ENCODE assay signal across 23 cellular contexts in the genomic region with DNA sequence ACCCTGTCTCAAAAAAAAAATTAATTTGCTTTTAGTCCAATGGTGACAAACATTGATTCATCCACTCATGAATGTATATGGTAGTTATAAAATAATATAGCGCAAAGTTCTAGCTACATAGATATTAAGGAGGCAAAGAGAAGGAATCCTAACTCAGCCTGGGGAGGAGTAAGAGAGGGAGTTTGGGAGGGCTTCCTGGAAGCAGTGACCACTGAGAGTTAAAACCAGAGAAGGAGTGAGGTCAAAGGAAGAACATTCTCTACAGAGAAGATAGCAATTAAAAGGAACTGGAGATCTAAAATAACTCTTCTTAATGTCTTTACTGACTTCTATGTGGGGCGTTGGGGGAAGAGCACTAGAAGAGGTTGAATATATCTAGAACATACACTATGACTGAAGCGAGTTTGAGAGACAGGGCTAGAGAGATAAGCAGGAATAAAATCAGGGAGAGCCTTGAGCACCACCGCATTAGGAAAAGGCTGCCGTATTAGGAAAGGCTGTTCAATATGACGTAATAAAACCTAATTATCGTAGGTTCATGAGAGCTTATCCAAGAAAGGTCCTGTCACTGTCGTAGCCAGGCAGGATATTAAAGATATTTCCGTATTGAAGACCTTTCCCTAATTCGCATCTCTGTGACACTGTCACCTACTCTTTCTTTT.
DNase-seq lines count a peak whose midpoint lies in the region; ATAC-seq and TF ChIP-seq lines count a peak whose summit lies in the region.
"Had no signal": no experiment of that assay in that cellular context is flagged by ENCODE, and none has a peak within 500 bp of the region (broad histone marks: within the 10 kb centered on the region; RNA-seq: fewer than 3 reads in every experiment).

No MANE protein-coding gene starts in this region.

- H3K9ac ChIP-seq in H9 (ENCODE audit: extremely low read depth, insufficient read length, low read length) (no peak overlapping the region), rectal smooth muscle tissue (ENCODE audit: low read length) (no peak overlapping the region), mesendoderm (ENCODE audit: low read length) (no peak overlapping the region)
- H3K9ac ChIP-seq: parathyroid adenoma had no signal

- H4K91ac ChIP-seq in H9 (ENCODE audit: insufficient read length, low read depth, low read length) = no peak overlapping the region

- no peaks in the 10 kb centered on the region for H3K27me3 ChIP-seq in BE2C
- H3K27me3 ChIP-seq in H9 (ENCODE audit: insufficient read depth, low read length) = no peaks in the 10 kb centered on the region
- H3K27me3 ChIP-seq in heart right ventricle = no peaks in the 10 kb centered on the region
- H3K27me3 ChIP-seq in rectal smooth muscle tissue (ENCODE audit: control insufficient read depth, insufficient read depth, low read length) = no peaks in the 10 kb centered on the region
- H3K27me3 ChIP-seq in mesendoderm (ENCODE audit: insufficient read depth, low read length, poor library complexity) = no peaks in the 10 kb centered on the region
- no peaks in the 10 kb centered on the region for H3K27me3 ChIP-seq in Caco-2 (replicated peaks; ENCODE audit: control insufficient read depth, insufficient read depth, low read length)
- H3K27me3 ChIP-seq: adrenal gland, breast epithelium, colonic mucosa had no signal

- H3K36me3 Mint-ChIP-seq in H9 (ENCODE audit: insufficient read depth in 1 of 3, low read depth in 3 of 3) = no peaks in the 10 kb centered on the region
- no peaks in the 10 kb centered on the region for H3K36me3 Mint-ChIP-seq in activated CD4-positive, alpha-beta T cell treated with anti-CD3 and anti-CD28 coated beads for 36 hours (ENCODE audit: low read depth)
- no peaks in the 10 kb centered on the region for H3K36me3 Mint-ChIP-seq in Caco-2 (ENCODE audit: insufficient read depth, unreplicated experiment)
- H3K36me3 Mint-ChIP-seq: stimulated activated memory B cell treated with anti-CD40 and anti-IgM and Interleukin-4, amounts not matched to agents 10 μg/mL and 1 μg/mL and 100 μg/mL, for 72 hours; T-cell had no signal

- H2BK12ac ChIP-seq in H9 (ENCODE audit: insufficient read length, low read depth, low read length) = no peak overlapping the region

- no peak overlapping the region for H3K4ac ChIP-seq in H9 (ENCODE audit: low read depth, low read length)
- H3K4ac ChIP-seq in mesendoderm (ENCODE audit: low read depth, low read length) = no peak overlapping the region

- H3K4me3 Mint-ChIP-seq in H9 (no peak overlapping the region), Caco-2 (ENCODE audit: unreplicated experiment) (no peak overlapping the region)
- H3K4me3 Mint-ChIP-seq in activated CD4-positive, alpha-beta T cell treated with anti-CD3 and anti-CD28 coated beads for 36 hours = no peak overlapping the region
- H3K4me3 Mint-ChIP-seq: activated naive CD4-positive, alpha-beta T cell treated with anti-CD3 and anti-CD28 coated beads for 36 hours; B cell; stimulated activated memory B cell treated with anti-CD40 and anti-IgM and Interleukin-4, amounts not matched to agents 10 μg/mL and 1 μg/mL and 100 μg/mL, for 72 hours; T-cell had no signal

- CTCF ChIA-PET in activated CD4-positive, alpha-beta T cell treated with anti-CD3 and anti-CD28 coated beads for 36 hours (lab: Charles Lee) = interaction anchor here (0.7 kb wide), 1 partner anchor 11 kb away, joined by 3 read pairs; no protein-coding TSS in a partner anchor
- CTCF ChIA-PET in Caco-2 (lab: Charles Lee) = no interaction called here

- H2AFZ ChIP-seq in H9 (ENCODE audit: low read length) = no peak overlapping the region
- H2AFZ ChIP-seq: parathyroid adenoma had no signal

- H3K36me3 ChIP-seq in BE2C (no peaks in the 10 kb centered on the region), heart right ventricle (no peaks in the 10 kb centered on the region), rectal smooth muscle tissue (ENCODE audit: control insufficient read depth, insufficient read depth, low read length) (no peaks in the 10 kb centered on the region), mesendoderm (ENCODE audit: control insufficient read depth, insufficient read depth, low read length) (no peaks in the 10 kb centered on the region), Caco-2 (ENCODE audit: control insufficient read depth, insufficient read depth, low read length) (no peaks in the 10 kb centered on the region)
- H3K36me3 ChIP-seq: adrenal gland, breast epithelium, colonic mucosa had no signal

- peaks cover 25 to 36% of the 10 kb centered on the region in 2 experiments for H3K4me1 Mint-ChIP-seq in H9
- H3K4me1 Mint-ChIP-seq in activated CD4-positive, alpha-beta T cell treated with anti-CD3 and anti-CD28 coated beads for 36 hours = no peaks in the 10 kb centered on the region
- peaks cover 7% of the 10 kb centered on the region for H3K4me1 Mint-ChIP-seq in Caco-2 (ENCODE audit: low read depth, unreplicated experiment)
- H3K4me1 Mint-ChIP-seq: B cell; stimulated activated memory B cell treated with anti-CD40 and anti-IgM and Interleukin-4, amounts not matched to agents 10 μg/mL and 1 μg/mL and 100 μg/mL, for 72 hours; T-cell had no signal

- H3K4me3 ChIP-seq in BE2C (ENCODE audit: low read depth, low read length) = peak overlapping the region; percentile 30
- peak overlapping the region in 3 of 10 donors; percentile 0 to 11 (median 2) for H3K4me3 ChIP-seq in heart right ventricle
- H3K4me3 ChIP-seq in rectal smooth muscle tissue (ENCODE audit: low read length) = no peak overlapping the region
- no peak overlapping the region for H3K4me3 ChIP-seq in mesendoderm (ENCODE audit: low read length)
- no peak overlapping the region for H3K4me3 ChIP-seq in Caco-2 (ENCODE audit: low read depth, low read length)
- H3K4me3 ChIP-seq: adrenal gland, breast epithelium, colonic mucosa had no signal

- H3K9me3 ChIP-seq in BE2C = no peaks in the 10 kb centered on the region
- no peaks in the 10 kb centered on the region for H3K9me3 ChIP-seq in H9 (ENCODE audit: control insufficient read depth, low read depth, low read length)
- no peaks in the 10 kb centered on the region for H3K9me3 ChIP-seq in heart right ventricle
- no peaks in the 10 kb centered on the region for H3K9me3 ChIP-seq in Caco-2
- H3K9me3 ChIP-seq: adrenal gland, breast epithelium, colonic mucosa had no signal

- intact Hi-C loops in heart right ventricle (cut with DNase I) (loop anchor here in 2 of 10 donors (2.0 to 10.0 kb wide), 2 partner anchors 78 to 82 kb away; a partner anchor contains a TSS), Caco-2 (cut with micrococcal nuclease; ENCODE audit: unreplicated experiment) (no loop called here)
- intact Hi-C loops in activated CD4-positive, alpha-beta T cell treated with anti-CD3 and anti-CD28 coated beads for 36 hours (cut with DNase I, micrococcal nuclease) = no loop called here

- H2AK5ac ChIP-seq in H9 (ENCODE audit: insufficient read length, low read length) (no peak overlapping the region), mesendoderm (ENCODE audit: low read length) (no peak overlapping the region)

- no TSS peak for BruUV-seq in Caco-2 (replicated peaks; lab: Mats Ljungman, UMichigan)

- WGBS in H9 (ENCODE audit: extremely low coverage, insufficient read length, low lambda C conversion rate) = no CpG with 5 or more reads among the region's 10 CpGs
- 53% methylated on average over 10 of the region's 10 CpGs for WGBS in heart right ventricle, 2 donors
- no CpG with 5 or more reads among the region's 10 CpGs for WGBS in mesendoderm (ENCODE audit: extremely low coverage, insufficient coverage, low lambda C conversion rate)

- no peaks in the 10 kb centered on the region for H3K23me2 ChIP-seq in H9 (ENCODE audit: insufficient read length, low read depth, low read length, poor library complexity, severe bottlenecking)

- POLR2A ChIA-PET in activated CD4-positive, alpha-beta T cell treated with anti-CD3 and anti-CD28 coated beads for 36 hours (lab: Charles Lee) = no interaction called here
- POLR2A ChIA-PET in Caco-2 (lab: Charles Lee) = no interaction called here

- H3K79me1 ChIP-seq in H9 (ENCODE audit: insufficient read depth, low read depth, low read length, poor library complexity, severe bottlenecking) = no peaks in the 10 kb centered on the region
- H3K79me1 ChIP-seq in mesendoderm (ENCODE audit: low read length) = no peaks in the 10 kb centered on the region

- peak overlapping the region in 1 of 3 experiments; percentile 9; a peak in 1 of 7 replicates for H3K27ac Mint-ChIP-seq in H9
- no peak overlapping the region for H3K27ac Mint-ChIP-seq in activated CD4-positive, alpha-beta T cell treated with anti-CD3 and anti-CD28 coated beads for 36 hours
- H3K27ac Mint-ChIP-seq in Caco-2 (ENCODE audit: unreplicated experiment) = no peak overlapping the region
- H3K27ac Mint-ChIP-seq: activated naive CD4-positive, alpha-beta T cell treated with anti-CD3 and anti-CD28 coated beads for 36 hours; B cell; stimulated activated memory B cell treated with anti-CD40 and anti-IgM and Interleukin-4, amounts not matched to agents 10 μg/mL and 1 μg/mL and 100 μg/mL, for 72 hours; T-cell had no signal

- H3K14ac ChIP-seq in H9 (ENCODE audit: insufficient read depth, low read length) = no peak overlapping the region

- DNase-seq in BE2C (no peak), H9 (no peak), heart right ventricle (no peak), mesendoderm (no peak), Caco-2 (no peak)
- no peak for DNase-seq in activated CD4-positive, alpha-beta T cell treated with anti-CD3 and anti-CD28 coated beads for 36 hours
- DNase-seq: activated CD4-positive, alpha-beta T cell treated with anti-CD3 and anti-CD28 coated beads, Interleukin-2, amount 50 U/mL, for 48 hours; activated CD4-positive, CD25-positive, alpha-beta regulatory T cell; activated naive CD4-positive, alpha-beta T cell treated with anti-CD3 and anti-CD28 coated beads for 36 hours; adrenal gland; colonic mucosa; effector CD8-positive, alpha-beta T cell; glutamatergic neuron; NCI-H2171 treated with DMSO at 0.1 percent for 48 hours; NCI-H524 treated with DMSO at 0.1 percent for 48 hours; stimulated activated CD4-positive, alpha-beta T cell treated with anti-CD3 and anti-CD28 coated beads, Interleukin-4, amount 100 ng/mL, for 4 hours; T-cell had no signal

- H4K8ac ChIP-seq in H9 (replicated peaks; ENCODE audit: insufficient read length, low read depth, low read length) (no peak overlapping the region), mesendoderm (ENCODE audit: low read depth, low read length) (no peak overlapping the region)

- peak in 5 of 8 donors; percentile 20 to 59 (median 40) for ATAC-seq in heart right ventricle
- no peak for ATAC-seq in activated CD4-positive, alpha-beta T cell treated with anti-CD3 and anti-CD28 coated beads for 36 hours
- ATAC-seq: stimulated activated memory B cell treated with anti-CD40 and anti-IgM and Interleukin-4, amounts not matched to agents 10 μg/mL and 1 μg/mL and 100 μg/mL, for 72 hours; T-cell had no signal

- H3K9me3 Mint-ChIP-seq in H9 (no peaks in the 10 kb centered on the region), Caco-2 (ENCODE audit: unreplicated experiment) (no peaks in the 10 kb centered on the region)
- H3K9me3 Mint-ChIP-seq in activated CD4-positive, alpha-beta T cell treated with anti-CD3 and anti-CD28 coated beads for 36 hours (ENCODE audit: low read depth) = no peaks in the 10 kb centered on the region
- H3K9me3 Mint-ChIP-seq: activated naive CD4-positive, alpha-beta T cell treated with anti-CD3 and anti-CD28 coated beads for 36 hours; stimulated activated memory B cell treated with anti-CD40 and anti-IgM and Interleukin-4, amounts not matched to agents 10 μg/mL and 1 μg/mL and 100 μg/mL, for 72 hours; T-cell had no signal

- H3K56ac ChIP-seq in H9 (ENCODE audit: insufficient read length, low read depth, low read length) (no peak overlapping the region), mesendoderm (ENCODE audit: low read length) (no peak overlapping the region)

- no peak overlapping the region for H2BK120ac ChIP-seq in H9 (ENCODE audit: low read depth, low read length, poor library complexity, severe bottlenecking)
- H2BK120ac ChIP-seq in mesendoderm (ENCODE audit: low read depth, low read length) = no peak overlapping the region

- H3K27me3 Mint-ChIP-seq in H9 (ENCODE audit: low read depth) (no peaks in the 10 kb centered on the region), Caco-2 (ENCODE audit: insufficient read depth, unreplicated experiment) (no peaks in the 10 kb centered on the region)
- no peaks in the 10 kb centered on the region for H3K27me3 Mint-ChIP-seq in activated CD4-positive, alpha-beta T cell treated with anti-CD3 and anti-CD28 coated beads for 36 hours

- no peak overlapping the region for H3K18ac ChIP-seq in H9 (ENCODE audit: insufficient read length, low read depth, low read length)
- H3K18ac ChIP-seq in mesendoderm (ENCODE audit: low read length) = no peak overlapping the region

- no peak overlapping the region for H3T11ph ChIP-seq in H9 (ENCODE audit: low read length)

- no peak overlapping the region for H2BK5ac ChIP-seq in H9 (ENCODE audit: insufficient read length, low read length)
- no peak overlapping the region for H2BK5ac ChIP-seq in mesendoderm (ENCODE audit: low read length)

- TF ChIP-seq CTCF in BE2C (IDR thresholded peaks at IDR 0.05; ENCODE audit: low read depth, low read length) (no peak), H9 (conservative IDR thresholded peaks at IDR 0.05) (no peak), heart right ventricle (IDR thresholded peaks at IDR 0.05) (no peak), Caco-2 (IDR thresholded peaks at IDR 0.05; ENCODE audit: insufficient read depth in 1 of 2, low read depth in 1 of 2, low read length in 1 of 2, severe bottlenecking in 1 of 2, unreplicated experiment in 1 of 2) (no peak)

- peaks cover 9% of the 10 kb centered on the region for H3K4me1 ChIP-seq in BE2C
- H3K4me1 ChIP-seq in H9 (ENCODE audit: insufficient read depth, low read length) = no peaks in the 10 kb centered on the region
- peaks cover 0 to 25% (median 11%) of the 10 kb centered on the region in 9 donors for H3K4me1 ChIP-seq in heart right ventricle
- peaks cover 18% of the 10 kb centered on the region for H3K4me1 ChIP-seq in rectal smooth muscle tissue (ENCODE audit: control insufficient read depth, insufficient read depth, low read length)
- peaks cover 2% of the 10 kb centered on the region for H3K4me1 ChIP-seq in mesendoderm (ENCODE audit: control insufficient read depth, low read depth, low read length)
- no peaks in the 10 kb centered on the region for H3K4me1 ChIP-seq in Caco-2
- H3K4me1 ChIP-seq: adrenal gland, breast epithelium, colonic mucosa, parathyroid adenoma had no signal

- H3K23ac ChIP-seq in H9 (ENCODE audit: insufficient read length, low read depth, low read length) (no peak overlapping the region), mesendoderm (ENCODE audit: low read length) (no peak overlapping the region)

- no peak overlapping the region for H2BK15ac ChIP-seq in H9 (ENCODE audit: low read depth, low read length)
- no peak overlapping the region for H2BK15ac ChIP-seq in mesendoderm (replicated peaks; ENCODE audit: low read depth)

- H2BK20ac ChIP-seq in H9 (ENCODE audit: low read depth, low read length, poor library complexity, severe bottlenecking) = peak overlapping the region; percentile 14

- H3K27ac ChIP-seq in H9 (ENCODE audit: insufficient read length, low read depth, low read length) = no peak overlapping the region
- H3K27ac ChIP-seq in heart right ventricle = peak overlapping the region; percentile 42 to 90 (median 83)
- H3K27ac ChIP-seq in rectal smooth muscle tissue (ENCODE audit: low read depth, low read length) = peak overlapping the region; percentile 94
- H3K27ac ChIP-seq in mesendoderm (ENCODE audit: low read depth, low read length) = no peak overlapping the region
- H3K27ac ChIP-seq: adrenal gland, breast epithelium, colonic mucosa, epithelial cell of prostate, parathyroid adenoma had no signal

- H4K20me1 ChIP-seq in H9 (ENCODE audit: control insufficient read depth, insufficient read depth, insufficient read length) = no peaks in the 10 kb centered on the region

- H4K5ac ChIP-seq in H9 (ENCODE audit: insufficient read length, low read depth, low read length) = no peak overlapping the region
- H4K5ac ChIP-seq in mesendoderm (ENCODE audit: low read length) = no peak overlapping the region

- H3K79me2 ChIP-seq in H9 (ENCODE audit: insufficient read depth, low read length) = no peaks in the 10 kb centered on the region
- H3K79me2 ChIP-seq in mesendoderm (ENCODE audit: control insufficient read depth, insufficient read depth, low read length) = no peaks in the 10 kb centered on the region
- H3K79me2 ChIP-seq: parathyroid adenoma had no signal

- no peak overlapping the region for H3K4me2 ChIP-seq in H9 (ENCODE audit: insufficient read depth, insufficient read length, low read length)
- no peak overlapping the region for H3K4me2 ChIP-seq in mesendoderm (ENCODE audit: low read length)

Comparison
In these comparisons a context has a peak if more than half of its experiments do, and no peak if none do; other contexts are left out.
1. H3K27ac ChIP-seq: peak in heart right ventricle (10 of 10) and rectal smooth muscle tissue (single experiment); none in H9 (single experiment) and mesendoderm (single experiment).